Comparison of ENCODE assay signal across 14 cellular contexts in genomic region chr6:40349092-40349491, GRCh38.
DNase-seq lines count a peak whose midpoint lies in the region; ATAC-seq and TF ChIP-seq lines count a peak whose summit lies in the region.
"Had no signal": no experiment of that assay in that cellular context is flagged by ENCODE, and none has a peak within 500 bp of the region (broad histone marks: within the 10 kb centered on the region; RNA-seq: fewer than 3 reads in every experiment).

No MANE protein-coding gene starts in this region.

- H3K4me3 ChIP-seq in neural progenitor cell (no peak overlapping the region), GM23248 (no peak overlapping the region)
- H3K4me3 ChIP-seq: SJSA1 had no signal

- peaks cover 16% of the 10 kb centered on the region for H3K27me3 Mint-ChIP-seq in neural progenitor cell (ENCODE audit: insufficient read depth, low read depth)
- H3K27me3 Mint-ChIP-seq: naive thymus-derived CD4-positive, alpha-beta T cell had no signal

- ATAC-seq in omental fat pad (ENCODE audit: low FRiP score): no peak
- ATAC-seq: naive thymus-derived CD4-positive, alpha-beta T cell had no signal

- peaks cover 28% of the 10 kb centered on the region for H3K4me1 Mint-ChIP-seq in neural progenitor cell

- H3K4me3 Mint-ChIP-seq in neural progenitor cell: no peak overlapping the region
- H3K4me3 Mint-ChIP-seq: naive thymus-derived CD4-positive, alpha-beta T cell had no signal

- H2AFZ ChIP-seq in neural progenitor cell (replicated peaks): no peak overlapping the region
- H2AFZ ChIP-seq in GM23248: no peak overlapping the region

- in situ Hi-C loops in GM23248 (cut with MboI): no loop called here

- H3K27me3 ChIP-seq in neural progenitor cell: no peaks in the 10 kb centered on the region
- no peaks in the 10 kb centered on the region for H3K27me3 ChIP-seq in GM23248 (replicated peaks; ENCODE audit: insufficient read depth)
- H3K27me3 ChIP-seq: SJSA1 had no signal

- WGBS in GM23248 (ENCODE audit: low coverage in 1 of 2, low lambda C conversion rate in 2 of 2, missing lambda C conversion rate in 2 of 2), 2 experiments: 0 to 1% methylated on average over 4 to 6 of the region's 6 CpGs

- no peaks in the 10 kb centered on the region for H3K36me3 Mint-ChIP-seq in neural progenitor cell
- H3K36me3 Mint-ChIP-seq: naive thymus-derived CD4-positive, alpha-beta T cell had no signal

- H3K9me3 Mint-ChIP-seq in neural progenitor cell: no peaks in the 10 kb centered on the region

- H3F3A ChIP-seq in neural progenitor cell (ENCODE audit: low read depth): peaks cover 14% of the 10 kb centered on the region
- H3F3A ChIP-seq in GM23248 (ENCODE audit: insufficient read depth): no peaks in the 10 kb centered on the region

- DNase-seq in D341Med (ENCODE audit: low spot score) (peak; percentile 57), NCI-H226 (peak; percentile 10), ecto neural progenitor cell (ENCODE audit: low spot score) (peak; percentile 47), neural progenitor cell (ENCODE audit: low spot score) (no peak), GM23248 (no peak), HuH-7.5 (ENCODE audit: low spot score) (no peak), omental fat pad (ENCODE audit: low spot score) (no peak)
- DNase-seq in effector CD8-positive, alpha-beta T cell (lab: John Stamatoyannopoulos, UW): no peak
- DNase-seq: ACHN; activated naive CD4-positive, alpha-beta T cell treated with Interleukin-2 at 50 U/mL for 16 hours; NCI-H187 treated with DMSO at 0.1 percent for 48 hours had no signal

- TF ChIP-seq CTCF in neural progenitor cell (IDR thresholded peaks at IDR 0.05) (no peak), omental fat pad (IDR thresholded peaks at IDR 0.05) (no peak)

- H3K9me2 ChIP-seq in GM23248 (ENCODE audit: insufficient read depth): no peaks in the 10 kb centered on the region

- peak overlapping the region; percentile 13 for H3K27ac Mint-ChIP-seq in neural progenitor cell
- H3K27ac Mint-ChIP-seq: naive thymus-derived CD4-positive, alpha-beta T cell had no signal

- H3K36me3 ChIP-seq in neural progenitor cell: no peaks in the 10 kb centered on the region
- no peaks in the 10 kb centered on the region for H3K36me3 ChIP-seq in GM23248 (ENCODE audit: low read depth)
- H3K36me3 ChIP-seq: SJSA1 had no signal

- H3K9ac ChIP-seq in neural progenitor cell (no peak overlapping the region), GM23248 (no peak overlapping the region)

- H3K9me3 ChIP-seq in neural progenitor cell (ENCODE audit: low read depth) (no peaks in the 10 kb centered on the region), GM23248 (ENCODE audit: low read depth) (no peaks in the 10 kb centered on the region)

- H3K27ac ChIP-seq in neural progenitor cell (no peak overlapping the region), GM23248 (no peak overlapping the region)
- H3K27ac ChIP-seq: HL-60, SJSA1 had no signal

- H3K79me2 ChIP-seq in neural progenitor cell (ENCODE audit: low read depth) (no peaks in the 10 kb centered on the region), GM23248 (ENCODE audit: insufficient read depth) (no peaks in the 10 kb centered on the region)

- H3K4me2 ChIP-seq in neural progenitor cell (peak overlapping the region; percentile 4), GM23248 (ENCODE audit: unreplicated experiment) (no peak overlapping the region)

- peaks cover under 1% of the 10 kb centered on the region for H4K20me1 ChIP-seq in neural progenitor cell (ENCODE audit: low read depth)
- no peaks in the 10 kb centered on the region for H4K20me1 ChIP-seq in GM23248 (ENCODE audit: insufficient read depth)

- peaks cover 36% of the 10 kb centered on the region for H3K4me1 ChIP-seq in neural progenitor cell
- no peaks in the 10 kb centered on the region for H3K4me1 ChIP-seq in GM23248 (ENCODE audit: insufficient read depth)
- H3K4me1 ChIP-seq: SJSA1 had no signal

Comparison
In these comparisons a context has a peak if more than half of its experiments do, and no peak if none do; other contexts are left out.
1. DNase-seq: peak in D341Med (single experiment), NCI-H226 (single experiment) and ecto neural progenitor cell (single experiment); none in neural progenitor cell (single experiment), GM23248 (single experiment), effector CD8-positive, alpha-beta T cell (single experiment), HuH-7.5 (single experiment) and omental fat pad (single experiment).